Comparison of ENCODE assay signal across 38 cellular contexts in the genomic region with DNA sequence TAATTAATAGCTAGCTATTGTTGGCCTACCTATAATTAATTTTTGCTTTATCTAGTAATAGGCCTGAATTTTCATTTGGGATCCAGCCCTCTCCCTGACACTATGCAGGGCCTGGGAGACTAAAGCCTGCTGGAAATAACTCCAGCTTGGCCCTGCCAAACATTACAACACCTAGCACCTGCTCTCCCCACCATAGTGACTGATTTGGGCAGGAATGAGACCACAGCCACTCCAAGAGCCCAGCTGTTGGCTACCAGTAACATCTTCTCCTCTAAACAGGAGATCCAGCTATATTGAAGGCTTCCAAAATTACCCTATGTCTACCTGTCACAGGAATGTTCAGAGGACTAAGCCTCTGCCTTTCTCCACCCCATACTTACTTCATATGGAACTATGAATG.
"Had no signal": no experiment of that assay in that cellular context is flagged by ENCODE, and none has a peak within 500 bp of the region (broad histone marks: within the 10 kb centered on the region; RNA-seq: fewer than 3 reads in every experiment).

No MANE protein-coding gene starts in this region.

- H3K27me3 Mint-ChIP-seq: activated naive CD4-positive, alpha-beta T cell treated with anti-CD3 and anti-CD28 coated beads, Interleukin-2, amount 50 U/mL, for 24 hours; activated naive CD8-positive, alpha-beta T cell; activated naive CD8-positive, alpha-beta T cell treated with anti-CD3 and anti-CD28 coated beads for 36 hours; activated naive CD8-positive, alpha-beta T cell treated with anti-CD3 and anti-CD28 coated beads, Interleukin-2, amount 10 ng/mL, durations not matched to agents 7 days and 5 days; brain had no signal

- DNase-seq: activated effector memory CD4-positive, alpha-beta T cell treated with Interleukin-2 at 50 U/mL for 16 hours; activated gamma-delta T cell; activated gamma-delta T cell treated with Interleukin-2 at 50 U/mL for 16 hours; activated naive CD4-positive, alpha-beta T cell; activated naive CD4-positive, alpha-beta T cell treated with anti-CD3 and anti-CD28 coated beads for 36 hours; activated naive CD4-positive, alpha-beta T cell treated with anti-CD3 and anti-CD28 coated beads, Interleukin-2, amount 10 ng/mL, durations not matched to agents 7 days and 5 days; activated naive CD4-positive, alpha-beta T cell treated with anti-CD3 and anti-CD28 coated beads, Interleukin-2, amount 50 U/mL, for 16 hours; activated naive CD4-positive, alpha-beta T cell treated with Interleukin-2 at 50 U/mL for 16 hours; activated naive CD8-positive, alpha-beta T cell treated with anti-CD3 and anti-CD28 coated beads for 36 hours; activated naive CD8-positive, alpha-beta T cell treated with anti-CD3 and anti-CD28 coated beads, Interleukin-2, amount 10 ng/mL, durations not matched to agents 7 days and 5 days; activated naive CD8-positive, alpha-beta T cell treated with anti-CD3 and anti-CD28 coated beads, Interleukin-2, amount 50 U/mL, for 24 hours; activated T-cell treated with anti-CD3 and anti-CD28 coated beads for 4 hours; activated T-cell treated with anti-CD3 and anti-CD28 coated beads, Interleukin-2, amount 50 U/mL, for 1 hour; activated T-cell treated with anti-CD3 and anti-CD28 coated beads, Interleukin-2, amount 50 U/mL, for 24 hours; activated T-cell treated with anti-CD3 and anti-CD28 coated beads, Interleukin-2, amount 50 U/mL, for 4 hours; activated T-cell treated with anti-CD3 and anti-CD28 coated beads, Interleukin-2, amount 50 U/mL, for 48 hours; activated T-cell treated with anti-CD3 and anti-CD28 coated beads, Interleukin-2, amount 50 U/mL, for 72 hours; adrenal gland; amniotic stem cell; amygdala; anterior cingulate cortex; aorta; body of pancreas; brain microvascular endothelial cell; caudate nucleus; central memory CD4-positive, alpha-beta T cell; cerebellar nuclear complex had no signal

- H3K27me3 ChIP-seq: adrenal gland, ascending aorta, body of pancreas, brain microvascular endothelial cell, breast epithelium, cardiac muscle cell had no signal

- H3K4me3 Mint-ChIP-seq: activated naive CD4-positive, alpha-beta T cell treated with anti-CD3 and anti-CD28 coated beads for 36 hours; activated naive CD4-positive, alpha-beta T cell treated with anti-CD3 and anti-CD28 coated beads, Interleukin-2, amount 10 ng/mL, durations not matched to agents 7 days and 5 days; activated naive CD4-positive, alpha-beta T cell treated with anti-CD3 and anti-CD28 coated beads, Interleukin-2, amount 50 U/mL, for 24 hours; activated naive CD8-positive, alpha-beta T cell; activated naive CD8-positive, alpha-beta T cell treated with anti-CD3 and anti-CD28 coated beads for 36 hours; activated naive CD8-positive, alpha-beta T cell treated with anti-CD3 and anti-CD28 coated beads, Interleukin-2, amount 10 ng/mL, durations not matched to agents 7 days and 5 days; activated naive CD8-positive, alpha-beta T cell treated with anti-CD3 and anti-CD28 coated beads, Interleukin-2, amount 50 U/mL, for 24 hours; activated T-cell treated with anti-CD3 and anti-CD28 coated beads, Interleukin-2, amount 50 U/mL, for 24 hours; activated T-cell treated with anti-CD3 and anti-CD28 coated beads, Interleukin-2, amount 50 U/mL, for 4 hours; activated T-cell treated with anti-CD3 and anti-CD28 coated beads, Interleukin-2, amount 50 U/mL, for 72 hours; activated T-helper 1 cell treated with anti-CD3 and anti-CD28 coated beads, Interleukin-12 subunit alpha, Interleukin-12 subunit beta, Interleukin-2, Interleukin-4 antibody, amounts not matched to agents 30 ng/mL and 10 ng/mL and 1 ng/mL, durations not matched to agents 14 hours and 24 hours and 36 hours; activated T-helper 17 cell treated with anti-CD3 and anti-CD28 coated beads, Interleukin-2, amount 50 U/mL, for 72 hours; brain; central memory CD8-positive, alpha-beta T cell had no signal

- H3K4me1 ChIP-seq: adrenal gland, ascending aorta, body of pancreas, breast epithelium had no signal

- H3K36me3 ChIP-seq: adrenal gland, ascending aorta, brain microvascular endothelial cell, breast epithelium, cardiac muscle cell had no signal

- H3K4me3 ChIP-seq: adrenal gland, ascending aorta, body of pancreas, breast epithelium, cardiac muscle cell had no signal

- H3K4me1 Mint-ChIP-seq: activated naive CD4-positive, alpha-beta T cell treated with anti-CD3 and anti-CD28 coated beads, Interleukin-2, amount 10 ng/mL, durations not matched to agents 7 days and 5 days; brain; central memory CD8-positive, alpha-beta T cell had no signal

- H3K36me3 Mint-ChIP-seq: activated naive CD4-positive, alpha-beta T cell treated with anti-CD3 and anti-CD28 coated beads, Interleukin-2, amount 10 ng/mL, durations not matched to agents 7 days and 5 days; activated naive CD4-positive, alpha-beta T cell treated with anti-CD3 and anti-CD28 coated beads, Interleukin-2, amount 50 U/mL, for 24 hours; activated naive CD4-positive, alpha-beta T cell treated with anti-CD3 and anti-CD28 coated beads, Interleukin-2, amount 50 U/mL, for 72 hours; activated naive CD8-positive, alpha-beta T cell; activated naive CD8-positive, alpha-beta T cell treated with anti-CD3 and anti-CD28 coated beads for 36 hours; activated naive CD8-positive, alpha-beta T cell treated with anti-CD3 and anti-CD28 coated beads, Interleukin-2, amount 10 ng/mL, durations not matched to agents 7 days and 5 days; brain had no signal

- H3K9me3 ChIP-seq: adrenal gland, ascending aorta, body of pancreas, breast epithelium had no signal

- H3K27ac ChIP-seq: adrenal gland, ascending aorta, body of pancreas, brain microvascular endothelial cell, breast epithelium, cardiac muscle cell had no signal

- H3K9me3 Mint-ChIP-seq: activated naive CD4-positive, alpha-beta T cell treated with anti-CD3 and anti-CD28 coated beads for 36 hours; activated naive CD4-positive, alpha-beta T cell treated with anti-CD3 and anti-CD28 coated beads, Interleukin-2, amount 10 ng/mL, durations not matched to agents 7 days and 5 days; activated naive CD4-positive, alpha-beta T cell treated with anti-CD3 and anti-CD28 coated beads, Interleukin-2, amount 50 U/mL, for 24 hours; activated naive CD4-positive, alpha-beta T cell treated with anti-CD3 and anti-CD28 coated beads, Interleukin-2, amount 50 U/mL, for 72 hours; activated naive CD8-positive, alpha-beta T cell treated with anti-CD3 and anti-CD28 coated beads for 36 hours; activated naive CD8-positive, alpha-beta T cell treated with anti-CD3 and anti-CD28 coated beads, Interleukin-2, amount 10 ng/mL, durations not matched to agents 7 days and 5 days; activated naive CD8-positive, alpha-beta T cell treated with anti-CD3 and anti-CD28 coated beads, Interleukin-2, amount 50 U/mL, for 24 hours; activated T-cell treated with anti-CD3 and anti-CD28 coated beads, Interleukin-2, amount 50 U/mL, for 24 hours; activated T-cell treated with anti-CD3 and anti-CD28 coated beads, Interleukin-2, amount 50 U/mL, for 4 hours; activated T-cell treated with anti-CD3 and anti-CD28 coated beads, Interleukin-2, amount 50 U/mL, for 72 hours; activated T-helper 17 cell treated with anti-CD3 and anti-CD28 coated beads, Interleukin-2, amount 50 U/mL, for 72 hours; activated T-helper 2 cell treated with anti-CD3 and anti-CD28 coated beads, Interferon-gamma antibody, Interleukin-2, Interleukin-4, amounts not matched to agents 10 μg/mL and 5 μg/mL and 100 μg/mL, durations not matched to agents 14 hours and 24 hours and 36 hours; central memory CD8-positive, alpha-beta T cell had no signal

- H3K27ac Mint-ChIP-seq: activated naive CD4-positive, alpha-beta T cell treated with anti-CD3 and anti-CD28 coated beads for 36 hours; activated naive CD4-positive, alpha-beta T cell treated with anti-CD3 and anti-CD28 coated beads, Interleukin-2, amount 10 ng/mL, durations not matched to agents 7 days and 5 days; activated naive CD4-positive, alpha-beta T cell treated with anti-CD3 and anti-CD28 coated beads, Interleukin-2, amount 50 U/mL, for 24 hours; activated naive CD4-positive, alpha-beta T cell treated with anti-CD3 and anti-CD28 coated beads, Interleukin-2, amount 50 U/mL, for 72 hours; activated naive CD8-positive, alpha-beta T cell; activated naive CD8-positive, alpha-beta T cell treated with anti-CD3 and anti-CD28 coated beads for 36 hours; activated naive CD8-positive, alpha-beta T cell treated with anti-CD3 and anti-CD28 coated beads, Interleukin-2, amount 10 ng/mL, durations not matched to agents 7 days and 5 days; activated naive CD8-positive, alpha-beta T cell treated with anti-CD3 and anti-CD28 coated beads, Interleukin-2, amount 50 U/mL, for 24 hours; activated T-cell treated with anti-CD3 and anti-CD28 coated beads, Interleukin-2, amount 50 U/mL, for 24 hours; activated T-cell treated with anti-CD3 and anti-CD28 coated beads, Interleukin-2, amount 50 U/mL, for 72 hours; activated T-helper 1 cell treated with anti-CD3 and anti-CD28 coated beads, Interleukin-12 subunit alpha, Interleukin-12 subunit beta, Interleukin-2, Interleukin-4 antibody, amounts not matched to agents 30 ng/mL and 10 ng/mL and 1 ng/mL, durations not matched to agents 14 hours and 24 hours and 36 hours; activated T-helper 17 cell treated with anti-CD3 and anti-CD28 coated beads, Interleukin-2, amount 50 U/mL, for 72 hours; activated T-helper 2 cell treated with anti-CD3 and anti-CD28 coated beads, Interferon-gamma antibody, Interleukin-2, Interleukin-4, amounts not matched to agents 10 μg/mL and 5 μg/mL and 100 μg/mL, durations not matched to agents 14 hours and 24 hours and 36 hours; brain had no signal
